Comparison of ENCODE assay signal across 1 cellular context in the genomic region with DNA sequence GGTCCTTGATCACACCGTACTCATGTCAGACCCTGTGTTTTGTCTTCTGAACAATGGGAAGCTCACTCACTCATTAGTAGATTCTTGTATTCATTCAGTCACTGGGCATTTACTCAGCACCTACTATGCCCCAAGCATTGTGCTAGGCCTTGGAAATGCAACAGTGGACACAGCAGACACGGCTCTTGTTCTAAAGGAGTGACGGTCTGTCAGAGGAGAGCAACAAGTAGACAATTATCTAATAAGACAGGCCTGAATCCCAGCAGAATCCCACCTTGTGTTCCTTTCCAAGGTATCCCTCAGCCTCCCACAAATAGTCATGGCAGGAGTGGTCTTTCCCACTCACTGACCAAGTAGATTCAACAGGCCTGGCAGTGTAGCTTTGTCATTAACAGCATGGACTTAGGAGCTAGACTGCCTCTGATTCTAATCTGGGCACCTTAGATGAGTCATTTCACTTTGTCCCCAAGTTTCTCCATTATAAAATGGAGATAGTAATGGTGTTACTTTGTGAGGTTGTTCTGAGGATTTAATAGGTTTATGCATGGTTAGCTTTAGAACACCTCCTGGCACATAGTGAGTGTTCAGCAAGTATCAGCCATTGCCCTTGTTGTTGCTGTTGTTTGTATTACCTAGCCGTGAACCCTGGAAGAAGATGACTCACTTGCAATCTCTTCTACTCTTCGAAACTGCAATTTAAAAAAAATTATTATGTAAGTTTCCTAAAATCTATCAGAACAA.
A peak's percentile ranks its signal among the peaks of the same experiment; 100 is the strongest.
TF ChIP-seq lines count a peak whose summit lies in the region.

No MANE protein-coding gene starts in this region.

TF ChIP-seq in endothelial cell of umbilical vein, 7 proteins besides CTCF, POLR2A, EP300 and RAD21 (continued from another document):
- TF ChIP-seq GATA2 (IDR thresholded peaks at IDR 0.05; ENCODE audit: insufficient read depth, insufficient read length, low read depth, low read length) (peak; percentile 14), POLR2AphosphoS5 (IDR thresholded peaks at IDR 0.05; ENCODE audit: insufficient read depth, low read depth, low read length) (no peak)
